1 cellular context compared by ENCODE assay signal in the genomic region with DNA sequence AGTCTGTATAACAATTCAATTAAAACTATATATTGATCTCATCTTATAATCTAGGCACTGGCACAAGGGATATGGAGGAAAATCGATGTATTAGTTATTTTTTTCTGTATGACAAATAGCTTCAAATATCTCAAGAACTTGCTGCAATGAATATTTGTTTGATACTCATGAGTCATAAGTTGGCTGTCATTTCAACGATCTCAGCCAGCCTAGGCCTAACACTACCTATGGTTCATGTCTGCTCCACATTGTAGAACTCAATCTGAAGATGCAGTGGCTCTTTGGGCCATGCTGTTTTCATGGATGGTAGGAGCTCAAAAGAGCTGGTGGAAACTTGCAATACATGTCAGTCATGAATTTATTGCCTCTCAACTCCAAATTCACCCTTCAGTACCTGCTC.
TF ChIP-seq lines count a peak whose summit lies in the region.

No MANE protein-coding gene starts in this region.

TF ChIP-seq in H1, 55 proteins besides CTCF, POLR2A, EP300 and RAD21:
- TF ChIP-seq RNF2 (IDR thresholded peaks at IDR 0.05; ENCODE audit: borderline replicate concordance, low read depth, low read length, missing control alignments, poor library complexity, severe bottlenecking) (no peak), RFX5 (IDR thresholded peaks at IDR 0.05; ENCODE audit: borderline replicate concordance, low read depth, low read length) (no peak), SP2 (IDR thresholded peaks at IDR 0.05; ENCODE audit: low read length) (no peak), GABPA (IDR thresholded peaks at IDR 0.05; ENCODE audit: borderline replicate concordance, insufficient read depth, low read length) (no peak), TAF1 (IDR thresholded peaks at IDR 0.05; ENCODE audit: low read depth, low read length) (no peak), YY1 (IDR thresholded peaks at IDR 0.05; ENCODE audit: low read depth, low read length) (no peak), RXRA (IDR thresholded peaks at IDR 0.05; ENCODE audit: insufficient read depth, low read depth, low read length) (no peak), SIX5 (IDR thresholded peaks at IDR 0.05; ENCODE audit: low read depth, low read length) (no peak)
TF ChIP-seq in H1: peak in this region for 0.
